In the genomic region with DNA sequence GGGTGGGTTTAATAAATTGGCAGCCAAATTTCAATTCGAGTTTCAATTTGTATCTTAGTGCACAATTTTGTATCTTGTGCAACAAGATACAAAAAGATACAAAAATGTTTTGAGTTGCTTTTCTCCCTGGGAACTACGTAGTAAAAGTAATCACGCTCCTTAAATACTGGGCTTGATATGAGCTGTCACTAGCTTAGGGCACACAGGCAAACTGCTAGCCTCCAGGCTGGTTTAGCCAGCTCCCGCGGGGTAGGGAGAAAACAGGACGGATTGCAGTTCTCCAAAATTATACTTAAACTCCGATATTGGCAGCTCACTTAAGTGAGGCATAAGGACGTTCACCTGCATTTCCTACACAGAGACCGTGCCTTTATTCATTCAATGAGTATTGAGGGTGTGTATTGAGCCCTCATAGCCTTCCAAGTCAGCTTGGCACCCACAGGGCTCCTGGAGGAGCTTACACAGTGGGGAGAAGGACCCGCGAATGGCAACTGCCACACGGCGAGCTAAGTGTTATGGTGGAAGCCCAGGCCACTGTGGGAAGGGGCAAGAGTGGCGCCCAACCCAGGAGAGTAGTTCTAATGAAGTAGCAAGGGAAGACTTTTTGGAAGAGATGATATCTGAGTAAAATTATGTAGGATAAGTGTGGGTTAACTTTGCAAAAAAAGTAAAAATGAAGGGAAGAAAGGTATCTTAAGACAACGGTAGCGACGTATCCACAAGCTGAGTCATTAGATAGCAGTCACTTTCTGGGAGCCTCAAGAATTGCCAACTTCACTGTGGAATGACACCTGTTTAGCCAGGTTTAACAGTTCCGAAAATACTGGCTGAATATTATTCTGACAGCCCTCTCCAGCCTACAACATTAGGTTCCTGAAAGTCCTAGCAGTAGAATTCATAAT, we compare ENCODE assay signal across 1 cellular context.
TF ChIP-seq lines count a peak whose summit lies in the region.

No MANE protein-coding gene starts in this region.

TF ChIP-seq in GM23338, 12 proteins besides CTCF, POLR2A, EP300 and RAD21 (continued from another document):
- TF ChIP-seq, protein P1, sequence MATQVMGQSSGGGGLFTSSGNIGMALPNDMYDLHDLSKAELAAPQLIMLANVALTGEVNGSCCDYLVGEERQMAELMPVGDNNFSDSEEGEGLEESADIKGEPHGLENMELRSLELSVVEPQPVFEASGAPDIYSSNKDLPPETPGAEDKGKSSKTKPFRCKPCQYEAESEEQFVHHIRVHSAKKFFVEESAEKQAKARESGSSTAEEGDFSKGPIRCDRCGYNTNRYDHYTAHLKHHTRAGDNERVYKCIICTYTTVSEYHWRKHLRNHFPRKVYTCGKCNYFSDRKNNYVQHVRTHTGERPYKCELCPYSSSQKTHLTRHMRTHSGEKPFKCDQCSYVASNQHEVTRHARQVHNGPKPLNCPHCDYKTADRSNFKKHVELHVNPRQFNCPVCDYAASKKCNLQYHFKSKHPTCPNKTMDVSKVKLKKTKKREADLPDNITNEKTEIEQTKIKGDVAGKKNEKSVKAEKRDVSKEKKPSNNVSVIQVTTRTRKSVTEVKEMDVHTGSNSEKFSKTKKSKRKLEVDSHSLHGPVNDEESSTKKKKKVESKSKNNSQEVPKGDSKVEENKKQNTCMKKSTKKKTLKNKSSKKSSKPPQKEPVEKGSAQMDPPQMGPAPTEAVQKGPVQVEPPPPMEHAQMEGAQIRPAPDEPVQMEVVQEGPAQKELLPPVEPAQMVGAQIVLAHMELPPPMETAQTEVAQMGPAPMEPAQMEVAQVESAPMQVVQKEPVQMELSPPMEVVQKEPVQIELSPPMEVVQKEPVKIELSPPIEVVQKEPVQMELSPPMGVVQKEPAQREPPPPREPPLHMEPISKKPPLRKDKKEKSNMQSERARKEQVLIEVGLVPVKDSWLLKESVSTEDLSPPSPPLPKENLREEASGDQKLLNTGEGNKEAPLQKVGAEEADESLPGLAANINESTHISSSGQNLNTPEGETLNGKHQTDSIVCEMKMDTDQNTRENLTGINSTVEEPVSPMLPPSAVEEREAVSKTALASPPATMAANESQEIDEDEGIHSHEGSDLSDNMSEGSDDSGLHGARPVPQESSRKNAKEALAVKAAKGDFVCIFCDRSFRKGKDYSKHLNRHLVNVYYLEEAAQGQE (IDR thresholded peaks at IDR 0.05; ENCODE audit: unreplicated experiment), result no peak
- TF ChIP-seq, protein P2, sequence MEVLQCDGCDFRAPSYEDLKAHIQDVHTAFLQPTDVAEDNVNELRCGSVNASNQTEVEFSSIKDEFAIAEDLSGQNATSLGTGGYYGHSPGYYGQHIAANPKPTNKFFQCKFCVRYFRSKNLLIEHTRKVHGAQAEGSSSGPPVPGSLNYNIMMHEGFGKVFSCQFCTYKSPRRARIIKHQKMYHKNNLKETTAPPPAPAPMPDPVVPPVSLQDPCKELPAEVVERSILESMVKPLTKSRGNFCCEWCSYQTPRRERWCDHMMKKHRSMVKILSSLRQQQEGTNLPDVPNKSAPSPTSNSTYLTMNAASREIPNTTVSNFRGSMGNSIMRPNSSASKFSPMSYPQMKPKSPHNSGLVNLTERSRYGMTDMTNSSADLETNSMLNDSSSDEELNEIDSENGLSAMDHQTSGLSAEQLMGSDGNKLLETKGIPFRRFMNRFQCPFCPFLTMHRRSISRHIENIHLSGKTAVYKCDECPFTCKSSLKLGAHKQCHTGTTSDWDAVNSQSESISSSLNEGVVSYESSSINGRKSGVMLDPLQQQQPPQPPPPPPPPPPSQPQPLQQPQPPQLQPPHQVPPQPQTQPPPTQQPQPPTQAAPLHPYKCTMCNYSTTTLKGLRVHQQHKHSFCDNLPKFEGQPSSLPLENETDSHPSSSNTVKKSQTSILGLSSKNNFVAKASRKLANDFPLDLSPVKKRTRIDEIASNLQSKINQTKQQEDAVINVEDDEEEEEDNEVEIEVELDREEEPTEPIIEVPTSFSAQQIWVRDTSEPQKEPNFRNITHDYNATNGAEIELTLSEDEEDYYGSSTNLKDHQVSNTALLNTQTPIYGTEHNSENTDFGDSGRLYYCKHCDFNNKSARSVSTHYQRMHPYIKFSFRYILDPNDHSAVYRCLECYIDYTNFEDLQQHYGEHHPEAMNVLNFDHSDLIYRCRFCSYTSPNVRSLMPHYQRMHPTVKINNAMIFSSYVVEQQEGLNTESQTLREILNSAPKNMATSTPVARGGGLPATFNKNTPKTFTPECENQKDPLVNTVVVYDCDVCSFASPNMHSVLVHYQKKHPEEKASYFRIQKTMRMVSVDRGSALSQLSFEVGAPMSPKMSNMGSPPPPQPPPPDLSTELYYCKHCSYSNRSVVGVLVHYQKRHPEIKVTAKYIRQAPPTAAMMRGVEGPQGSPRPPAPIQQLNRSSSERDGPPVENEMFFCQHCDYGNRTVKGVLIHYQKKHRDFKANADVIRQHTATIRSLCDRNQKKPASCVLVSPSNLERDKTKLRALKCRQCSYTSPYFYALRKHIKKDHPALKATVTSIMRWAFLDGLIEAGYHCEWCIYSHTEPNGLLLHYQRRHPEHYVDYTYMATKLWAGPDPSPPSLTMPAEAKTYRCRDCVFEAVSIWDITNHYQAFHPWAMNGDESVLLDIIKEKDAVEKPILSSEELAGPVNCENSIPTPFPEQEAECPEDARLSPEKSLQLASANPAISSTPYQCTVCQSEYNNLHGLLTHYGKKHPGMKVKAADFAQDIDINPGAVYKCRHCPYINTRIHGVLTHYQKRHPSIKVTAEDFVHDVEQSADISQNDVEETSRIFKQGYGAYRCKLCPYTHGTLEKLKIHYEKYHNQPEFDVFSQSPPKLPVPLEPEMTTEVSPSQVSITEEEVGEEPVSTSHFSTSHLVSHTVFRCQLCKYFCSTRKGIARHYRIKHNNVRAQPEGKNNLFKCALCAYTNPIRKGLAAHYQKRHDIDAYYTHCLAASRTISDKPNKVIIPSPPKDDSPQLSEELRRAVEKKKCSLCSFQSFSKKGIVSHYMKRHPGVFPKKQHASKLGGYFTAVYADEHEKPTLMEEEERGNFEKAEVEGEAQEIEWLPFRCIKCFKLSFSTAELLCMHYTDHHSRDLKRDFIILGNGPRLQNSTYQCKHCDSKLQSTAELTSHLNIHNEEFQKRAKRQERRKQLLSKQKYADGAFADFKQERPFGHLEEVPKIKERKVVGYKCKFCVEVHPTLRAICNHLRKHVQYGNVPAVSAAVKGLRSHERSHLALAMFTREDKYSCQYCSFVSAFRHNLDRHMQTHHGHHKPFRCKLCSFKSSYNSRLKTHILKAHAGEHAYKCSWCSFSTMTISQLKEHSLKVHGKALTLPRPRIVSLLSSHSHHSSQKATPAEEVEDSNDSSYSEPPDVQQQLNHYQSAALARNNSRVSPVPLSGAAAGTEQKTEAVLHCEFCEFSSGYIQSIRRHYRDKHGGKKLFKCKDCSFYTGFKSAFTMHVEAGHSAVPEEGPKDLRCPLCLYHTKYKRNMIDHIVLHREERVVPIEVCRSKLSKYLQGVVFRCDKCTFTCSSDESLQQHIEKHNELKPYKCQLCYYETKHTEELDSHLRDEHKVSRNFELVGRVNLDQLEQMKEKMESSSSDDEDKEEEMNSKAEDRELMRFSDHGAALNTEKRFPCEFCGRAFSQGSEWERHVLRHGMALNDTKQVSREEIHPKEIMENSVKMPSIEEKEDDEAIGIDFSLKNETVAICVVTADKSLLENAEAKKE (CRISPR knock-in tag; IDR thresholded peaks at IDR 0.05), result no peak
- TF ChIP-seq EZH2 (IDR thresholded peaks at IDR 0.05; ENCODE audit: low read depth, unreplicated experiment) (no peak), CREB1 (CRISPR knock-in tag; IDR thresholded peaks at IDR 0.05; ENCODE audit: low read depth) (no peak), POLR2AphosphoS5 (IDR thresholded peaks at IDR 0.05; ENCODE audit: low read depth) (no peak), ZNF331 (CRISPR knock-in tag; IDR thresholded peaks at IDR 0.05; ENCODE audit: low read depth) (no peak), NANOG (IDR thresholded peaks at IDR 0.05; ENCODE audit: borderline replicate concordance) (no peak), EZH2phosphoT487 (IDR thresholded peaks at IDR 0.05; ENCODE audit: unreplicated experiment) (no peak), STAT1 (IDR thresholded peaks at IDR 0.05; ENCODE audit: unreplicated experiment) (no peak)
- TF ChIP-seq, protein P3, sequence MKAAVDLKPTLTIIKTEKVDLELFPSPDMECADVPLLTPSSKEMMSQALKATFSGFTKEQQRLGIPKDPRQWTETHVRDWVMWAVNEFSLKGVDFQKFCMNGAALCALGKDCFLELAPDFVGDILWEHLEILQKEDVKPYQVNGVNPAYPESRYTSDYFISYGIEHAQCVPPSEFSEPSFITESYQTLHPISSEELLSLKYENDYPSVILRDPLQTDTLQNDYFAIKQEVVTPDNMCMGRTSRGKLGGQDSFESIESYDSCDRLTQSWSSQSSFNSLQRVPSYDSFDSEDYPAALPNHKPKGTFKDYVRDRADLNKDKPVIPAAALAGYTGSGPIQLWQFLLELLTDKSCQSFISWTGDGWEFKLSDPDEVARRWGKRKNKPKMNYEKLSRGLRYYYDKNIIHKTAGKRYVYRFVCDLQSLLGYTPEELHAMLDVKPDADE (IDR thresholded peaks at IDR 0.05), result no peak
